Comparison of ENCODE assay signal across 1 cellular context in genomic region chr5:176646049-176646706, GRCh38.
TF ChIP-seq lines count a peak whose summit lies in the region.

No MANE protein-coding gene starts in this region.

TF ChIP-seq in HEK293, 187 proteins besides CTCF, POLR2A, EP300 and RAD21 (continued from another document):
- TF ChIP-seq ZNF704 (tag by site-specific recombination; IDR thresholded peaks at IDR 0.05) (no peak), ZNF664 (tag by site-specific recombination; IDR thresholded peaks at IDR 0.05) (no peak), KLF10 (tag by site-specific recombination; IDR thresholded peaks at IDR 0.05) (no peak)
